In the genomic region with DNA sequence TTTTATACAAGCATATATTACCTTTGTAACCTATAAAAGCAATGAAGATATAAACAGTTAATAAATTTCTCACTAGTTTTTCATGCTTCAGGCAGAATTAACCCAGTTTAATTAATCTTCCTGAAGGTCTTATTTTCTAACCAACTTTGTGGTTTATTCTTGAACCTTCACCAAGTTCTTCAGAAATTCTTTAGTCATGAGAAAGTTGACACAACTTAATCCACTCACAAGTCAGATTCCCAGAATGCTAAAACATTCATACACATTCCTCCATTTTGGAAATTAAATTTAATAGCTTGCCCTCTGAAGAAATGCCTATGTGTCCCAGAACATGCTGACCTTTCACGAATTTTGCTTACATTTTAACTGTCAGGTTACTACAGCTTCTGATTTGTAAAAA, we compare ENCODE assay signal across 16 cellular contexts.
"Had no signal": no experiment of that assay in that cellular context is flagged by ENCODE, and none has a peak within 500 bp of the region (broad histone marks: within the 10 kb centered on the region; RNA-seq: fewer than 3 reads in every experiment).

No MANE protein-coding gene starts in this region.

- DNase-seq: activated CD4-positive, alpha-beta T cell treated with anti-CD3 and anti-CD28 coated beads, Interleukin-2, amount 50 U/mL, for 1 hour; activated CD4-positive, CD25-positive, alpha-beta regulatory T cell; activated naive CD4-positive, alpha-beta T cell treated with anti-CD3 and anti-CD28 coated beads, Interleukin-2, amount 10 ng/mL, durations not matched to agents 7 days and 5 days; activated T-cell treated with anti-CD3 and anti-CD28 coated beads for 4 hours; adrenal gland; dorsolateral prefrontal cortex; esophagus squamous epithelium; gastrocnemius medialis; kidney; left ventricle myocardium superior; spleen; stimulated activated CD4-positive, alpha-beta T cell treated with anti-CD3 and anti-CD28 coated beads, Interleukin-2, amount 100 ng/mL, for 24 hours; stimulated activated naive CD4-positive, alpha-beta T cell; substantia nigra; transverse colon had no signal

- ATAC-seq: gastrocnemius medialis, left ventricle myocardium superior had no signal

- H3K27me3 ChIP-seq: adrenal gland, dorsolateral prefrontal cortex, esophagus squamous epithelium, gastrocnemius medialis, right atrium auricular region, spleen, transverse colon had no signal

- H3K4me3 ChIP-seq: adrenal gland, dorsolateral prefrontal cortex, esophagus squamous epithelium, gastrocnemius medialis, right atrium auricular region, spleen, transverse colon had no signal

- H3K27ac ChIP-seq: adrenal gland, dorsolateral prefrontal cortex, esophagus squamous epithelium, gastrocnemius medialis, right atrium auricular region, spleen, transverse colon had no signal

- H3K36me3 ChIP-seq: adrenal gland, esophagus squamous epithelium, gastrocnemius medialis, right atrium auricular region, spleen, transverse colon had no signal

- H3K4me1 ChIP-seq: adrenal gland, gastrocnemius medialis, spleen, transverse colon had no signal

- H3K9me3 ChIP-seq: esophagus squamous epithelium, gastrocnemius medialis, transverse colon had no signal
